8 cellular contexts compared by ENCODE assay signal in the genomic region with DNA sequence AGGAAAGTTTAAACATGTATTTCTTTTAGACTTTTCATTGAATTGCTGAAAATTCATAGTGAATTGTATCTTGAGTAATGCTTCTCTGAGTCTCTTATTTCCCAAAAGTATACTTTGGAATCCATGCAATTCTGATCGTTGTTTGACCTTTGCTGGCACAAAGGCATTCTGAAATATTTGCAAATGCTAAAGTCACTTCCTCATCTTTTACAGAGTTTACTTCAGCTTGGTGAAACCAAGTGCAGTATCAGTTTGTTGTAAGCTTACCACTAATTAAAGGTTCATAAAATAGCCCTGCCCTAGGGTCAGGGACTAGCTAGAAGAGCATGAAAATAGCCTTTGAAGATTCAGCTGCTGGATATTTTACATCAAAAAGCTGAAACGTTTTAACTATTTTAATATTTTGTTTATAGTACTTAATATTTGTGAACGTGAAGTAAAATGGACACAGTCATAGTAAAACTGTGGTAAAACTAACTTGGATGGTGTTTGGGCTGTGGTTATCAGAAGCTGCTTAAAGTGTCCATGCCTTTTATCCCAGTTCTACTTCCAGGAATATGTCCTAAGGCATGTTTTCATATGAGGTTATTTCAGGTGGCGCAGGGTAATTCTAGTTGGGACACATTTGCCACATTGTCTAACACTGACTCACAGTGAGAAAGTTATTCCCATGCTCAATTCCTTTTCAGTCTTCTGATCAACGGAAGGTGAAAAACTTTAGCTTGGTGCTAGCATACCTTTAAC. TPM values are rescaled to one million over a fixed set of nuclear protein-coding genes. Genes with fewer than 3 reads are reported as not detected.
A peak's percentile ranks its signal among the peaks of the same experiment; 100 is the strongest.
DNase-seq lines count a peak whose midpoint lies in the region; ATAC-seq and TF ChIP-seq lines count a peak whose summit lies in the region.

No MANE protein-coding gene starts in this region.

- H3K9me3 ChIP-seq in liver (ENCODE audit: control insufficient read depth in 4 of 4, low read length in 3 of 4): no peaks in the 10 kb centered on the region

- TF ChIP-seq POLR2A in lower leg skin (IDR thresholded peaks at IDR 0.05): no peak

- peaks cover 57% of the 10 kb centered on the region for H3K4me1 ChIP-seq in ACC112 (ENCODE audit: control insufficient read depth, insufficient read depth, low read length, unreplicated experiment)
- peaks cover 14 to 79% (median 58%) of the 10 kb centered on the region in 4 donors for H3K4me1 ChIP-seq in liver (ENCODE audit: control insufficient read depth in 4 of 4, insufficient read depth in 4 of 4, low read length in 3 of 4)

- H3K27me3 ChIP-seq in ACC112 (ENCODE audit: insufficient read depth, low read length): no peaks in the 10 kb centered on the region
- H3K27me3 ChIP-seq in liver (ENCODE audit: control insufficient read depth in 4 of 4, insufficient read depth in 4 of 4, low read length in 3 of 4): no peaks in the 10 kb centered on the region

- H3K79me2 ChIP-seq in ACC112 (ENCODE audit: control insufficient read depth, insufficient read depth, low read length, unreplicated experiment): peaks cover 61% of the 10 kb centered on the region

- no peaks in the 10 kb centered on the region for H3K9me3 Mint-ChIP-seq in activated naive CD8-positive, alpha-beta T cell treated with anti-CD3 and anti-CD28 coated beads for 36 hours

- H3K9ac ChIP-seq in liver (ENCODE audit: low read depth in 1 of 2, low read length in 2 of 2): peak overlapping the region in 1 of 2 donors; percentile 23

- H3K4me3 ChIP-seq in ACC112 (ENCODE audit: low read depth, low read length) (peak overlapping the region; percentile 65), liver (ENCODE audit: low read depth in 1 of 3, low read length in 3 of 3) (no peak overlapping the region), lower leg skin (ENCODE audit: low read depth, poor library complexity, severe bottlenecking) (no peak overlapping the region)

- 9% methylated on average over 5 of the region's 5 CpGs for WGBS in liver
- WGBS in lower leg skin, 2 donors: 17 to 26% methylated on average over 5 of the region's 5 CpGs

- TF ChIP-seq CTCF in liver (IDR thresholded peaks at IDR 0.05; ENCODE audit: low read depth, low read length, missing input control) (peak; percentile 5), lower leg skin (IDR thresholded peaks at IDR 0.05) (no peak)

- H3K27ac Mint-ChIP-seq in activated naive CD8-positive, alpha-beta T cell treated with anti-CD3 and anti-CD28 coated beads for 36 hours: peak overlapping the region; percentile 38

- no peak overlapping the region for H2AFZ ChIP-seq in ACC112 (ENCODE audit: low read length, unreplicated experiment)

- peaks cover 53% of the 10 kb centered on the region for H3K36me3 Mint-ChIP-seq in activated naive CD8-positive, alpha-beta T cell treated with anti-CD3 and anti-CD28 coated beads for 36 hours

- peak; percentile 31 for ATAC-seq in HG02938 (IDR thresholded peaks at IDR 0.05; ENCODE audit: unreplicated experiment)
- no peak for ATAC-seq in HG02852 (IDR thresholded peaks at IDR 0.05; ENCODE audit: unreplicated experiment)
- ATAC-seq in GM21515 (IDR thresholded peaks at IDR 0.05; ENCODE audit: unreplicated experiment): no peak
- ATAC-seq in GM18870 (IDR thresholded peaks at IDR 0.05; ENCODE audit: unreplicated experiment): no peak

- H3K4me1 Mint-ChIP-seq in activated naive CD8-positive, alpha-beta T cell treated with anti-CD3 and anti-CD28 coated beads for 36 hours: peaks cover 66% of the 10 kb centered on the region

- TF ChIP-seq RAD21 in liver (IDR thresholded peaks at IDR 0.05): peak; percentile 24 to 30

- intact Hi-C loops in lower leg skin (cut with DNase I; ENCODE audit: low total_unique reads): no loop called here

- H3K27ac ChIP-seq in ACC112 (ENCODE audit: low read depth, low read length) (peak overlapping the region; percentile 96), liver (ENCODE audit: low read depth in 1 of 2, low read length in 2 of 2) (peak overlapping the region; percentile 86 to 98)

- no peak for DNase-seq in activated naive CD8-positive, alpha-beta T cell treated with anti-CD3 and anti-CD28 coated beads for 36 hours
- DNase-seq in lower leg skin (ENCODE audit: low spot score in 2 of 2): no peak

- H3K36me3 ChIP-seq in ACC112 (ENCODE audit: insufficient read depth, low read length) (no peaks in the 10 kb centered on the region), liver (ENCODE audit: control insufficient read depth in 4 of 4, insufficient read depth in 3 of 4, low read depth in 1 of 4, low read length in 3 of 4) (no peaks in the 10 kb centered on the region)

- no peak overlapping the region for H3K4me3 Mint-ChIP-seq in activated naive CD8-positive, alpha-beta T cell treated with anti-CD3 and anti-CD28 coated beads for 36 hours

- no peaks in the 10 kb centered on the region for H3K27me3 Mint-ChIP-seq in activated naive CD8-positive, alpha-beta T cell treated with anti-CD3 and anti-CD28 coated beads for 36 hours

TF ChIP-seq in liver, 16 proteins besides CTCF, POLR2A, EP300 and RAD21:
- TF ChIP-seq HNF4G (IDR thresholded peaks at IDR 0.05) (peak; percentile 44), YY1 (IDR thresholded peaks at IDR 0.05) (peak; percentile 73), REST (IDR thresholded peaks at IDR 0.05) (peak; percentile 7), GABPA (IDR thresholded peaks at IDR 0.05 in 1 of 2, conservative IDR thresholded peaks at IDR 0.05 in 1 of 2) (no peak), ZBTB33 (IDR thresholded peaks at IDR 0.05) (peak; percentile 50), MAX (IDR thresholded peaks at IDR 0.05) (peak; percentile 41), JUND (IDR thresholded peaks at IDR 0.05) (peak in 1 of 2 donors; percentile 41), TAF1 (conservative IDR thresholded peaks at IDR 0.05) (peak; percentile 9), RXRA (IDR thresholded peaks at IDR 0.05) (peak; percentile 76 to 95), HNF4A (conservative IDR thresholded peaks at IDR 0.05) (peak; percentile 78 to 79), SP1 (IDR thresholded peaks at IDR 0.05) (peak; percentile 81), FOXA2 (IDR thresholded peaks at IDR 0.05) (no peak), EGR1 (IDR thresholded peaks at IDR 0.05; ENCODE audit: low read depth in 2 of 2) (peak in 1 of 2 donors; percentile 49), FOXA1 (IDR thresholded peaks at IDR 0.05) (no peak), NR2F2 (IDR thresholded peaks at IDR 0.05) (peak; percentile 81)
- TF ChIP-seq, protein P1, sequence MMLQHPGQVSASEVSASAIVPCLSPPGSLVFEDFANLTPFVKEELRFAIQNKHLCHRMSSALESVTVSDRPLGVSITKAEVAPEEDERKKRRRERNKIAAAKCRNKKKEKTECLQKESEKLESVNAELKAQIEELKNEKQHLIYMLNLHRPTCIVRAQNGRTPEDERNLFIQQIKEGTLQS (IDR thresholded peaks at IDR 0.05): peak; percentile 21

RNA-seq across cellular contexts. Expression of gene SLC22A5, which starts 45.3 kb away (rescaled TPM):
- 1 to 10 TPM; 3.7 to 4.5 TPM for total RNA-seq in activated naive CD8-positive, alpha-beta T cell treated with anti-CD3 and anti-CD28 coated beads for 36 hours
- total RNA-seq in liver: 10 to 100 TPM; 12.4 to 12.7 TPM
- 1 to 10 TPM; 3.4 to 4.5 TPM for polyA plus RNA-seq in liver
- 10 to 100 TPM; 13.2 to 25.4 (median 15.7) TPM for total RNA-seq in lower leg skin
